Comparison of ENCODE assay signal across 1 cellular context in the genomic region with DNA sequence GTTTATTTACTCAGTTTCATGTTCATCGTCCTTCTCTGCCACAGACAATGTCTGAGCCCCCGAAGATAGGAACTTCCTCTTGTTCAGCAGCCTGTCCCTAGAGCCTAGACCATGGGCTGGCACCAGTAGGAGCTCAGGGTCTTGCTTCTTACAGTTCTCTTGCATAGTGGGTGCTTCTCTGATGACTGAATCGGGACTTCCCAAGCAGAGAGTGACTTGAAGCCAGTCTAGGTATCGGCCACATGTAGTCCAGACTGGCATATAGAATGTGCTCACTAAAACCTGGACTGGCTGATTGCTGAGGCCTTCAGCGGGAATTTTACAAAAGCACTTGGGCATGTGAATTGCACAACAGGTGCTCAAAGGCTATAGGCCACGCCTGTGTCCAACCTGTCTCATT.
TF ChIP-seq lines count a peak whose summit lies in the region.

No MANE protein-coding gene starts in this region.

TF ChIP-seq in GM23338, 12 proteins besides CTCF, POLR2A, EP300 and RAD21 (continued from another document):
- TF ChIP-seq, protein P1, sequence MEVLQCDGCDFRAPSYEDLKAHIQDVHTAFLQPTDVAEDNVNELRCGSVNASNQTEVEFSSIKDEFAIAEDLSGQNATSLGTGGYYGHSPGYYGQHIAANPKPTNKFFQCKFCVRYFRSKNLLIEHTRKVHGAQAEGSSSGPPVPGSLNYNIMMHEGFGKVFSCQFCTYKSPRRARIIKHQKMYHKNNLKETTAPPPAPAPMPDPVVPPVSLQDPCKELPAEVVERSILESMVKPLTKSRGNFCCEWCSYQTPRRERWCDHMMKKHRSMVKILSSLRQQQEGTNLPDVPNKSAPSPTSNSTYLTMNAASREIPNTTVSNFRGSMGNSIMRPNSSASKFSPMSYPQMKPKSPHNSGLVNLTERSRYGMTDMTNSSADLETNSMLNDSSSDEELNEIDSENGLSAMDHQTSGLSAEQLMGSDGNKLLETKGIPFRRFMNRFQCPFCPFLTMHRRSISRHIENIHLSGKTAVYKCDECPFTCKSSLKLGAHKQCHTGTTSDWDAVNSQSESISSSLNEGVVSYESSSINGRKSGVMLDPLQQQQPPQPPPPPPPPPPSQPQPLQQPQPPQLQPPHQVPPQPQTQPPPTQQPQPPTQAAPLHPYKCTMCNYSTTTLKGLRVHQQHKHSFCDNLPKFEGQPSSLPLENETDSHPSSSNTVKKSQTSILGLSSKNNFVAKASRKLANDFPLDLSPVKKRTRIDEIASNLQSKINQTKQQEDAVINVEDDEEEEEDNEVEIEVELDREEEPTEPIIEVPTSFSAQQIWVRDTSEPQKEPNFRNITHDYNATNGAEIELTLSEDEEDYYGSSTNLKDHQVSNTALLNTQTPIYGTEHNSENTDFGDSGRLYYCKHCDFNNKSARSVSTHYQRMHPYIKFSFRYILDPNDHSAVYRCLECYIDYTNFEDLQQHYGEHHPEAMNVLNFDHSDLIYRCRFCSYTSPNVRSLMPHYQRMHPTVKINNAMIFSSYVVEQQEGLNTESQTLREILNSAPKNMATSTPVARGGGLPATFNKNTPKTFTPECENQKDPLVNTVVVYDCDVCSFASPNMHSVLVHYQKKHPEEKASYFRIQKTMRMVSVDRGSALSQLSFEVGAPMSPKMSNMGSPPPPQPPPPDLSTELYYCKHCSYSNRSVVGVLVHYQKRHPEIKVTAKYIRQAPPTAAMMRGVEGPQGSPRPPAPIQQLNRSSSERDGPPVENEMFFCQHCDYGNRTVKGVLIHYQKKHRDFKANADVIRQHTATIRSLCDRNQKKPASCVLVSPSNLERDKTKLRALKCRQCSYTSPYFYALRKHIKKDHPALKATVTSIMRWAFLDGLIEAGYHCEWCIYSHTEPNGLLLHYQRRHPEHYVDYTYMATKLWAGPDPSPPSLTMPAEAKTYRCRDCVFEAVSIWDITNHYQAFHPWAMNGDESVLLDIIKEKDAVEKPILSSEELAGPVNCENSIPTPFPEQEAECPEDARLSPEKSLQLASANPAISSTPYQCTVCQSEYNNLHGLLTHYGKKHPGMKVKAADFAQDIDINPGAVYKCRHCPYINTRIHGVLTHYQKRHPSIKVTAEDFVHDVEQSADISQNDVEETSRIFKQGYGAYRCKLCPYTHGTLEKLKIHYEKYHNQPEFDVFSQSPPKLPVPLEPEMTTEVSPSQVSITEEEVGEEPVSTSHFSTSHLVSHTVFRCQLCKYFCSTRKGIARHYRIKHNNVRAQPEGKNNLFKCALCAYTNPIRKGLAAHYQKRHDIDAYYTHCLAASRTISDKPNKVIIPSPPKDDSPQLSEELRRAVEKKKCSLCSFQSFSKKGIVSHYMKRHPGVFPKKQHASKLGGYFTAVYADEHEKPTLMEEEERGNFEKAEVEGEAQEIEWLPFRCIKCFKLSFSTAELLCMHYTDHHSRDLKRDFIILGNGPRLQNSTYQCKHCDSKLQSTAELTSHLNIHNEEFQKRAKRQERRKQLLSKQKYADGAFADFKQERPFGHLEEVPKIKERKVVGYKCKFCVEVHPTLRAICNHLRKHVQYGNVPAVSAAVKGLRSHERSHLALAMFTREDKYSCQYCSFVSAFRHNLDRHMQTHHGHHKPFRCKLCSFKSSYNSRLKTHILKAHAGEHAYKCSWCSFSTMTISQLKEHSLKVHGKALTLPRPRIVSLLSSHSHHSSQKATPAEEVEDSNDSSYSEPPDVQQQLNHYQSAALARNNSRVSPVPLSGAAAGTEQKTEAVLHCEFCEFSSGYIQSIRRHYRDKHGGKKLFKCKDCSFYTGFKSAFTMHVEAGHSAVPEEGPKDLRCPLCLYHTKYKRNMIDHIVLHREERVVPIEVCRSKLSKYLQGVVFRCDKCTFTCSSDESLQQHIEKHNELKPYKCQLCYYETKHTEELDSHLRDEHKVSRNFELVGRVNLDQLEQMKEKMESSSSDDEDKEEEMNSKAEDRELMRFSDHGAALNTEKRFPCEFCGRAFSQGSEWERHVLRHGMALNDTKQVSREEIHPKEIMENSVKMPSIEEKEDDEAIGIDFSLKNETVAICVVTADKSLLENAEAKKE (CRISPR knock-in tag; IDR thresholded peaks at IDR 0.05) = no peak
- TF ChIP-seq JUNB (IDR thresholded peaks at IDR 0.05; ENCODE audit: unreplicated experiment) = no peak
- TF ChIP-seq ZNF331 (CRISPR knock-in tag; IDR thresholded peaks at IDR 0.05; ENCODE audit: low read depth) = no peak
- no peak for TF ChIP-seq CREB1 (CRISPR knock-in tag; IDR thresholded peaks at IDR 0.05; ENCODE audit: low read depth)
- TF ChIP-seq, protein P2, sequence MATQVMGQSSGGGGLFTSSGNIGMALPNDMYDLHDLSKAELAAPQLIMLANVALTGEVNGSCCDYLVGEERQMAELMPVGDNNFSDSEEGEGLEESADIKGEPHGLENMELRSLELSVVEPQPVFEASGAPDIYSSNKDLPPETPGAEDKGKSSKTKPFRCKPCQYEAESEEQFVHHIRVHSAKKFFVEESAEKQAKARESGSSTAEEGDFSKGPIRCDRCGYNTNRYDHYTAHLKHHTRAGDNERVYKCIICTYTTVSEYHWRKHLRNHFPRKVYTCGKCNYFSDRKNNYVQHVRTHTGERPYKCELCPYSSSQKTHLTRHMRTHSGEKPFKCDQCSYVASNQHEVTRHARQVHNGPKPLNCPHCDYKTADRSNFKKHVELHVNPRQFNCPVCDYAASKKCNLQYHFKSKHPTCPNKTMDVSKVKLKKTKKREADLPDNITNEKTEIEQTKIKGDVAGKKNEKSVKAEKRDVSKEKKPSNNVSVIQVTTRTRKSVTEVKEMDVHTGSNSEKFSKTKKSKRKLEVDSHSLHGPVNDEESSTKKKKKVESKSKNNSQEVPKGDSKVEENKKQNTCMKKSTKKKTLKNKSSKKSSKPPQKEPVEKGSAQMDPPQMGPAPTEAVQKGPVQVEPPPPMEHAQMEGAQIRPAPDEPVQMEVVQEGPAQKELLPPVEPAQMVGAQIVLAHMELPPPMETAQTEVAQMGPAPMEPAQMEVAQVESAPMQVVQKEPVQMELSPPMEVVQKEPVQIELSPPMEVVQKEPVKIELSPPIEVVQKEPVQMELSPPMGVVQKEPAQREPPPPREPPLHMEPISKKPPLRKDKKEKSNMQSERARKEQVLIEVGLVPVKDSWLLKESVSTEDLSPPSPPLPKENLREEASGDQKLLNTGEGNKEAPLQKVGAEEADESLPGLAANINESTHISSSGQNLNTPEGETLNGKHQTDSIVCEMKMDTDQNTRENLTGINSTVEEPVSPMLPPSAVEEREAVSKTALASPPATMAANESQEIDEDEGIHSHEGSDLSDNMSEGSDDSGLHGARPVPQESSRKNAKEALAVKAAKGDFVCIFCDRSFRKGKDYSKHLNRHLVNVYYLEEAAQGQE (IDR thresholded peaks at IDR 0.05; ENCODE audit: unreplicated experiment) = no peak
- TF ChIP-seq EZH2 (IDR thresholded peaks at IDR 0.05; ENCODE audit: low read depth, unreplicated experiment) = no peak
- TF ChIP-seq STAT1 (IDR thresholded peaks at IDR 0.05; ENCODE audit: unreplicated experiment) = no peak
- no peak for TF ChIP-seq ZNF114 (CRISPR knock-in tag; IDR thresholded peaks at IDR 0.05)
- TF ChIP-seq, protein P3, sequence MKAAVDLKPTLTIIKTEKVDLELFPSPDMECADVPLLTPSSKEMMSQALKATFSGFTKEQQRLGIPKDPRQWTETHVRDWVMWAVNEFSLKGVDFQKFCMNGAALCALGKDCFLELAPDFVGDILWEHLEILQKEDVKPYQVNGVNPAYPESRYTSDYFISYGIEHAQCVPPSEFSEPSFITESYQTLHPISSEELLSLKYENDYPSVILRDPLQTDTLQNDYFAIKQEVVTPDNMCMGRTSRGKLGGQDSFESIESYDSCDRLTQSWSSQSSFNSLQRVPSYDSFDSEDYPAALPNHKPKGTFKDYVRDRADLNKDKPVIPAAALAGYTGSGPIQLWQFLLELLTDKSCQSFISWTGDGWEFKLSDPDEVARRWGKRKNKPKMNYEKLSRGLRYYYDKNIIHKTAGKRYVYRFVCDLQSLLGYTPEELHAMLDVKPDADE (IDR thresholded peaks at IDR 0.05) = no peak
- TF ChIP-seq NANOG (IDR thresholded peaks at IDR 0.05; ENCODE audit: borderline replicate concordance) = no peak
- no peak for TF ChIP-seq POLR2AphosphoS5 (IDR thresholded peaks at IDR 0.05; ENCODE audit: low read depth)
